Comparison of ENCODE assay signal across 9 cellular contexts in genomic region chr1:33654267-33654832, GRCh38.
DNase-seq lines count a peak whose midpoint lies in the region; ATAC-seq and TF ChIP-seq lines count a peak whose summit lies in the region.
"Had no signal": no experiment of that assay in that cellular context is flagged by ENCODE, and none has a peak within 500 bp of the region (broad histone marks: within the 10 kb centered on the region; RNA-seq: fewer than 3 reads in every experiment).

No MANE protein-coding gene starts in this region.

- DNase-seq in A673 (ENCODE audit: low spot score) (peak; percentile 48), RWPE2 (ENCODE audit: low spot score) (no peak), iPS-NIHi11 (ENCODE audit: low spot score) (peak; percentile 56), NCI-H146 (lab: John Stamatoyannopoulos, UW) (no peak), NCI-H524 treated with DMSO at 0.1 percent for 48 hours (lab: John Stamatoyannopoulos, UW) (no peak), COR-L47 (lab: John Stamatoyannopoulos, UW) (no peak), NCI-H146 treated with DMSO at 0.1 percent for 48 hours (lab: John Stamatoyannopoulos, UW; ENCODE audit: unreplicated experiment) (no peak)
- DNase-seq: gastrocnemius medialis had no signal

- peak; percentile 62 for TF ChIP-seq CTCF in A673 (conservative IDR thresholded peaks at IDR 0.05; ENCODE audit: low read depth, low read length)
- peak; percentile 35; the same call in 2 of the 3 replicates for TF ChIP-seq CTCF in GM12872 (IDR thresholded peaks at IDR 0.05; ENCODE audit: insufficient read depth, low read depth, low read length)
- peak; percentile 19 for TF ChIP-seq CTCF in RWPE2 (IDR thresholded peaks at IDR 0.05; ENCODE audit: poor library complexity, severe bottlenecking)

- H3K36me3 ChIP-seq in A673 (ENCODE audit: insufficient read depth, low read length, poor library complexity, severe bottlenecking) = no peaks in the 10 kb centered on the region
- no peaks in the 10 kb centered on the region for H3K36me3 ChIP-seq in RWPE2 (ENCODE audit: low read depth)
- H3K36me3 ChIP-seq: gastrocnemius medialis had no signal

- ATAC-seq in RWPE2 (ENCODE audit: low read depth) = peak; percentile 62; the same call in 2 of the 3 replicates
- ATAC-seq: gastrocnemius medialis had no signal

- H3K4me3 ChIP-seq in A673 (ENCODE audit: low read depth, low read length, poor library complexity, severe bottlenecking) (no peak overlapping the region), RWPE2 (ENCODE audit: severe bottlenecking) (no peak overlapping the region)
- H3K4me3 ChIP-seq: gastrocnemius medialis had no signal

- H3K9me3 ChIP-seq in A673 (ENCODE audit: low read depth, low read length, poor library complexity, severe bottlenecking) (no peaks in the 10 kb centered on the region), RWPE2 (ENCODE audit: severe bottlenecking) (no peaks in the 10 kb centered on the region)
- H3K9me3 ChIP-seq: gastrocnemius medialis had no signal

- H3K4me1 ChIP-seq in A673 (ENCODE audit: insufficient read depth, low read length, poor library complexity, severe bottlenecking) = no peaks in the 10 kb centered on the region
- no peaks in the 10 kb centered on the region for H3K4me1 ChIP-seq in RWPE2 (ENCODE audit: insufficient read depth, poor library complexity, severe bottlenecking)
- H3K4me1 ChIP-seq: gastrocnemius medialis had no signal

- H3K27ac ChIP-seq in A673 (ENCODE audit: low read depth, low read length, poor library complexity, severe bottlenecking) = no peak overlapping the region
- H3K27ac ChIP-seq in RWPE2 (ENCODE audit: poor library complexity, severe bottlenecking) = no peak overlapping the region
- H3K27ac ChIP-seq: gastrocnemius medialis had no signal

- no TSS peak for BruUV-seq in A673 (replicated peaks; lab: Mats Ljungman, UMichigan)

- no peaks in the 10 kb centered on the region for H3K27me3 ChIP-seq in A673 (replicated peaks; ENCODE audit: insufficient read depth, low read depth, low read length, poor library complexity)
- no peaks in the 10 kb centered on the region for H3K27me3 ChIP-seq in RWPE2 (ENCODE audit: insufficient read depth, poor library complexity, severe bottlenecking)
- H3K27me3 ChIP-seq: gastrocnemius medialis had no signal

- POLR2A ChIA-PET in A673 (lab: Charles Lee; ENCODE audit: low non-redundant PET) = no interaction called here

- CTCF ChIA-PET in A673 (lab: Charles Lee) = no interaction called here

- intact Hi-C loops in A673 (cut with micrococcal nuclease; ENCODE audit: unreplicated experiment) = no loop called here

Comparison
In these comparisons a context has a peak if more than half of its experiments do, and no peak if none do; other contexts are left out.
1. DNase-seq: peak in A673 (single experiment) and iPS-NIHi11 (single experiment); none in RWPE2 (single experiment), NCI-H146 (single experiment), NCI-H524 treated with DMSO at 0.1 percent for 48 hours (single experiment), COR-L47 (single experiment) and NCI-H146 treated with DMSO at 0.1 percent for 48 hours (single experiment).
2. Peak in every context shown above with its lines, with median percentiles within 50 percentile points of each other: CTCF ChIP-seq.